ENCODE assay signal across 16 cellular contexts in genomic region chr5:113523168-113523567, GRCh38. TPM values are rescaled to one million over a fixed set of nuclear protein-coding genes. Genes with fewer than 3 reads are reported as not detected.
DNase-seq lines count a peak whose midpoint lies in the region; ATAC-seq and TF ChIP-seq lines count a peak whose summit lies in the region.
"Had no signal": no experiment of that assay in that cellular context is flagged by ENCODE, and none has a peak within 500 bp of the region (broad histone marks: within the 10 kb centered on the region; RNA-seq: fewer than 3 reads in every experiment).

No MANE protein-coding gene starts in this region.

- H4K20me1 ChIP-seq in DND-41 (ENCODE audit: insufficient read depth, low read length) (peaks cover 6% of the 10 kb centered on the region; the same call in 1 of the 2 replicates), SU-DHL-6 (ENCODE audit: low read depth, low read length) (no peaks in the 10 kb centered on the region)

- no peak overlapping the region for H2AFZ ChIP-seq in DND-41 (ENCODE audit: low read depth, low read length)
- H2AFZ ChIP-seq in SU-DHL-6 (ENCODE audit: low read depth, low read length, severe bottlenecking): no peak overlapping the region

- H3K27me3 Mint-ChIP-seq in activated T-cell treated with anti-CD3 and anti-CD28 coated beads, Interleukin-2, amount 50 U/mL, for 72 hours (ENCODE audit: low read depth): no peaks in the 10 kb centered on the region
- H3K27me3 Mint-ChIP-seq in naive thymus-derived CD8-positive, alpha-beta T cell: no peaks in the 10 kb centered on the region

- H3K36me3 ChIP-seq in DND-41 (ENCODE audit: insufficient read depth, low read length) (peaks cover 49% of the 10 kb centered on the region), SU-DHL-6 (ENCODE audit: low read length) (peaks cover 33% of the 10 kb centered on the region)

- H3K27ac ChIP-seq in DND-41 (ENCODE audit: low read length) (no peak overlapping the region), SU-DHL-6 (ENCODE audit: low read depth, low read length) (no peak overlapping the region)

- POLR2A ChIA-PET in naive thymus-derived CD8-positive, alpha-beta T cell (lab: Charles Lee): interaction anchor here (2.2 kb wide), 1 partner anchor 9 kb away, joined by 11 read pairs; the partner anchor contains the start of gene YTHDC2

- H3K27me3 ChIP-seq in DND-41 (ENCODE audit: insufficient read depth, low read length, poor library complexity) (no peaks in the 10 kb centered on the region), SU-DHL-6 (ENCODE audit: low read length) (no peaks in the 10 kb centered on the region)

- H3K9me3 ChIP-seq in DND-41 (ENCODE audit: insufficient read depth, low read length, severe bottlenecking): no peaks in the 10 kb centered on the region
- no peaks in the 10 kb centered on the region for H3K9me3 ChIP-seq in SU-DHL-6 (ENCODE audit: insufficient read depth, low read length)
- H3K9me3 ChIP-seq: HAP-1 had no signal

- peak overlapping the region in 1 of 2 donors; percentile 39 for H3K4me3 Mint-ChIP-seq in activated T-cell treated with anti-CD3 and anti-CD28 coated beads, Interleukin-2, amount 50 U/mL, for 72 hours
- H3K4me3 Mint-ChIP-seq in naive thymus-derived CD8-positive, alpha-beta T cell: peak overlapping the region in 7 of 10 donors; percentile 3 to 62 (median 10)

- peaks cover 30% of the 10 kb centered on the region for H3K4me1 ChIP-seq in DND-41 (ENCODE audit: insufficient read depth, low read length)
- H3K4me1 ChIP-seq: HAP-1 had no signal

- no peak for ATAC-seq in activated T-cell treated with anti-CD3 and anti-CD28 coated beads, Interleukin-2, amount 50 U/mL, for 72 hours (replicated peaks in 1 of 2)
- peak; percentile 61; the same call in 1 of the 3 replicates for ATAC-seq in DND-41 (ENCODE audit: insufficient read depth, low read depth)
- peak in 1 of 2 donors; percentile 56 for ATAC-seq in naive thymus-derived CD8-positive, alpha-beta T cell
- ATAC-seq in GM18868 (IDR thresholded peaks at IDR 0.05; ENCODE audit: unreplicated experiment): no peak
- ATAC-seq: PC-3 had no signal

- H3K4me1 Mint-ChIP-seq in activated T-cell treated with anti-CD3 and anti-CD28 coated beads, Interleukin-2, amount 50 U/mL, for 72 hours (ENCODE audit: low read depth): peaks cover 58% of the 10 kb centered on the region
- peaks cover 9 to 58% (median 47%) of the 10 kb centered on the region in 4 donors for H3K4me1 Mint-ChIP-seq in naive thymus-derived CD8-positive, alpha-beta T cell

- no peak for DNase-seq in activated T-cell treated with anti-CD3 and anti-CD28 coated beads, Interleukin-2, amount 50 U/mL, for 72 hours
- DNase-seq in activated T-cell treated with anti-CD3 and anti-CD28 coated beads for 4 hours: no peak
- no peak for DNase-seq in DND-41
- DNase-seq in naive thymus-derived CD8-positive, alpha-beta T cell: peak in 1 of 10 donors; percentile 4
- DNase-seq in activated CD4-positive, CD25-positive, alpha-beta regulatory T cell (lab: John Stamatoyannopoulos, UW): no peak
- DNase-seq in NCI-H1417 (lab: John Stamatoyannopoulos, UW): no peak
- DNase-seq: DMS 273 treated with DMSO at 0.1 percent for 48 hours, Kasumi-1, NCI-H146, NCI-H2081 treated with DMSO at 0.1 percent for 48 hours, NCI-H2227 treated with DMSO at 0.1 percent for 48 hours, NCI-H526, PC-3 had no signal

- H3K9ac ChIP-seq in DND-41 (ENCODE audit: low read depth, low read length) (no peak overlapping the region), SU-DHL-6 (ENCODE audit: low read length) (no peak overlapping the region)

- H3K9me2 ChIP-seq in SU-DHL-6 (replicated peaks; ENCODE audit: insufficient read depth, low read length): no peaks in the 10 kb centered on the region

- TF ChIP-seq CTCF in DND-41 (IDR thresholded peaks at IDR 0.05; ENCODE audit: borderline replicate concordance, extremely low read depth, low read length, poor library complexity, severe bottlenecking) (no peak), SU-DHL-6 (IDR thresholded peaks at IDR 0.05; ENCODE audit: insufficient read depth, low read length, poor library complexity, severe bottlenecking) (no peak)

- peak overlapping the region; percentile 75 for H3K27ac Mint-ChIP-seq in activated T-cell treated with anti-CD3 and anti-CD28 coated beads, Interleukin-2, amount 50 U/mL, for 72 hours
- peak overlapping the region in 7 of 10 donors; percentile 39 to 79 (median 67) for H3K27ac Mint-ChIP-seq in naive thymus-derived CD8-positive, alpha-beta T cell

- peaks cover 86% of the 10 kb centered on the region for H3K79me2 ChIP-seq in DND-41 (ENCODE audit: insufficient read depth, low read length)
- peaks cover 57% of the 10 kb centered on the region for H3K79me2 ChIP-seq in SU-DHL-6 (ENCODE audit: insufficient read depth, low read length)

- H3F3A ChIP-seq in SU-DHL-6 (ENCODE audit: insufficient read depth): 0 out of 2 replicates have a peak, but pooled peaks cover 15% of the 10 kb centered on the region

- H3K4me3 ChIP-seq in DND-41 (ENCODE audit: low read depth in 1 of 2, low read length in 2 of 2) (no peak overlapping the region), SU-DHL-6 (ENCODE audit: insufficient read depth, low read length, poor library complexity, severe bottlenecking) (no peak overlapping the region)
- H3K4me3 ChIP-seq: HAP-1 had no signal

- peaks cover 7 to 11% of the 10 kb centered on the region in 2 donors for H3K36me3 Mint-ChIP-seq in activated T-cell treated with anti-CD3 and anti-CD28 coated beads, Interleukin-2, amount 50 U/mL, for 72 hours (ENCODE audit: insufficient read depth in 2 of 2)
- H3K36me3 Mint-ChIP-seq in naive thymus-derived CD8-positive, alpha-beta T cell: peaks cover 0 to 41% (median 23%) of the 10 kb centered on the region in 3 donors

- no peaks in the 10 kb centered on the region for H3K9me3 Mint-ChIP-seq in activated T-cell treated with anti-CD3 and anti-CD28 coated beads, Interleukin-2, amount 50 U/mL, for 72 hours
- H3K9me3 Mint-ChIP-seq in naive thymus-derived CD8-positive, alpha-beta T cell: no peaks in the 10 kb centered on the region

- peak overlapping the region; percentile 31; the same call in 1 of the 2 replicates for H3K4me2 ChIP-seq in DND-41 (ENCODE audit: insufficient read depth, low read length)
- peak overlapping the region; percentile 32 for H3K4me2 ChIP-seq in SU-DHL-6 (ENCODE audit: low read depth, low read length, poor library complexity, severe bottlenecking)

RNA-seq across cellular contexts. Expression of gene YTHDC2, which starts 9.7 kb away (rescaled TPM):
- 10 to 100 TPM; 21.9 to 27.4 TPM for total RNA-seq in activated T-cell treated with anti-CD3 and anti-CD28 coated beads, Interleukin-2, amount 50 U/mL, for 72 hours
- total RNA-seq in naive thymus-derived CD8-positive, alpha-beta T cell: 10 to 100 TPM; 44.2 to 48.8 TPM
- polyA plus RNA-seq in naive thymus-derived CD8-positive, alpha-beta T cell: 1 to 10 TPM; 6.1 to 9.9 (median 8.4) TPM

RNA-seq across cellular contexts. Expression of gene MCC, which starts 34.9 kb away (rescaled TPM):
- total RNA-seq in activated T-cell treated with anti-CD3 and anti-CD28 coated beads, Interleukin-2, amount 50 U/mL, for 72 hours: 1 to 10 TPM; 3.3 to 4.2 TPM
- total RNA-seq in naive thymus-derived CD8-positive, alpha-beta T cell: 1 to 10 TPM; 1.8 to 2.9 TPM
- polyA plus RNA-seq in naive thymus-derived CD8-positive, alpha-beta T cell: 1 to 10 TPM; 1.2 to 4.6 (median 2.0) TPM
